ENCODE assay signal across 22 cellular contexts in genomic region chr15:75561888-75562287, GRCh38.
"Had no signal": no experiment of that assay in that cellular context is flagged by ENCODE, and none has a peak within 500 bp of the region (broad histone marks: within the 10 kb centered on the region; RNA-seq: fewer than 3 reads in every experiment).

No MANE protein-coding gene starts in this region.

- H3K27ac ChIP-seq: colonic mucosa, esophagus muscularis mucosa, foreskin keratinocyte, gastroesophageal sphincter, heart right ventricle, left lung, lower lobe of right lung had no signal

- H3K27me3 Mint-ChIP-seq: dendritic cell treated with granulocyte-macrophage colony-stimulating factor and Interleukin-4, amounts not matched to agents 40 ng/mL and 50 ng/mL, for 4 days; effector memory CD8-positive, alpha-beta T cell had no signal

- FAIRE-seq: endothelial cell of umbilical vein, frontal cortex, islet of Langerhans, keratinocyte had no signal

- H3K4me1 ChIP-seq: colonic mucosa, foreskin keratinocyte, gastroesophageal sphincter, left lung, lower lobe of right lung had no signal

- H3K4me3 ChIP-seq: colonic mucosa, esophagus muscularis mucosa, gastroesophageal sphincter, heart right ventricle, left lung, lower lobe of right lung, mucosa of descending colon had no signal

- H3K27me3 ChIP-seq: colonic mucosa, esophagus muscularis mucosa, foreskin keratinocyte, gastroesophageal sphincter, heart right ventricle, left lung had no signal

- H3K4me3 Mint-ChIP-seq: dendritic cell treated with granulocyte-macrophage colony-stimulating factor and Interleukin-4, amounts not matched to agents 40 ng/mL and 50 ng/mL, for 4 days; effector memory CD8-positive, alpha-beta T cell; mesothelial cell of epicardium had no signal

- H3K36me3 ChIP-seq: colonic mucosa, gastroesophageal sphincter, left lung, lower lobe of right lung had no signal

- H3K27ac Mint-ChIP-seq: dendritic cell treated with granulocyte-macrophage colony-stimulating factor and Interleukin-4, amounts not matched to agents 40 ng/mL and 50 ng/mL, for 4 days; effector memory CD8-positive, alpha-beta T cell; mesothelial cell of epicardium had no signal

- DNase-seq: colonic mucosa; cortex of kidney; effector CD8-positive, alpha-beta T cell; effector memory CD8-positive, alpha-beta T cell; foreskin keratinocyte; head of caudate nucleus; heart right ventricle; hippocampal formation; left cardiac atrium; left lung; left ventricle myocardium superior; lower lobe of right lung; mesenchymal stem cell; mucosa of descending colon had no signal

- ATAC-seq: effector memory CD8-positive, alpha-beta T cell; foreskin keratinocyte; gastroesophageal sphincter; heart right ventricle; left cardiac atrium; left lung; left ventricle myocardium superior; lower lobe of right lung; mucosa of descending colon had no signal

- H3K9me3 ChIP-seq: colonic mucosa, esophagus muscularis mucosa, gastroesophageal sphincter, heart right ventricle, left lung, lower lobe of right lung, mucosa of descending colon had no signal

- H3K9me3 Mint-ChIP-seq: dendritic cell treated with granulocyte-macrophage colony-stimulating factor and Interleukin-4, amounts not matched to agents 40 ng/mL and 50 ng/mL, for 4 days; effector memory CD8-positive, alpha-beta T cell; mesothelial cell of epicardium had no signal
